In the genomic region with DNA sequence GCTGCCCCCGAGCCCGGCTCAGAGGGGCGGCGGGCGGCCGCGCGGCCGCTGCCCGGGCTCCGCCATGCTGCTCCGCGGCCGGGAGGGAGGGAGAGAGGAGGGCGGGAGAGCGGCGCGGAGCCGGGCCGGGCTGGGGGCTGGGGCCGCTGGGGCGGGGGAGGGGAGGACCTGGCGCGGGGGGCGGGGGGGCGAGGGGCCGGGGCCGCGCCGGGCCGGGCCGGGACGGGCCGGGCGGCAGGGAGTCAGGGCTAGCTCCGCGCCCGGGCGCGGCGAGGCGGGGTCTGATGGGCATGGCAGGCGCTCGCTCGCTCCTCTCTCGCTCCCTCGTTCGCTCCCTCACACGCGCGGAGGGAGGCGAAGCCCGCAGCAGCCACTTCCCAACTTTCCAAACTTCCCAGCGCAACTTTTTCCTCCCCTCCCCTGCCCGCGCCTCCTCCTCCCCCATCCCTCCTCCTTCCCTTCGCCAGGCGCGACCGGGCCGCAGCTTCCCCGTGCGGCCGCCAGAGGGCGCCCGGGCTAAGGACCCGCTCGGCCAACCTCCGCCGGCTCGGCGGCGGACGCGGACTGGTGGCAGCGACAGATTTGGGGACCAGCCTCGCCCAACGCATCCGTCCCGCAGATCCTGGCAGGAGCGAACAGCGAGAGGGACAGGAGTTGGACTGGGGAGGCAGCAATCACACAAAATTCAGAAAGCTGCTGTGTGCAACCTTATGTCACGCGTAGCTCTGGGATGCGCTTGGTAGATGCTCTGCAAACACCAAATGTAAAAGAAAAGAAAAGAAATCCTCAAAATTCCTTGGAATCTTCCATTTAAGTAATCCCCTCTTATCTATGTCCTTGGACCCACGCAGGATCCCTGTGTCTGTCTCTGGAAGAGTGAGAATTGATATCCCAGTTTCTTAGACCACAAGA, we compare ENCODE assay signal across 8 cellular contexts. TPM values are rescaled to one million over a fixed set of nuclear protein-coding genes. Genes with fewer than 3 reads are reported as not detected.
DNase-seq lines count a peak whose midpoint lies in the region; ATAC-seq and TF ChIP-seq lines count a peak whose summit lies in the region.

A gene (minus strand): TSS at position 97 of the 912 bp plus-strand sequence.

- H3K79me1 ChIP-seq in trophoblast cell (ENCODE audit: low read length) = no peaks in the 10 kb centered on the region

- no peak within 1 kb of the TSS for H4K12ac ChIP-seq in trophoblast cell (ENCODE audit: low read depth, low read length)

- no peak within 1 kb of the TSS for H4K8ac ChIP-seq in trophoblast cell (ENCODE audit: low read depth, low read length)

- no peaks in the 10 kb centered on the region for H3K36me3 Mint-ChIP-seq in CD4-positive, alpha-beta memory T cell
- H3K36me3 Mint-ChIP-seq in activated naive CD8-positive, alpha-beta T cell treated with anti-CD3 and anti-CD28 coated beads for 36 hours = no peaks in the 10 kb centered on the region

- no peak within 1 kb of the TSS for H2AFZ ChIP-seq in trophoblast cell (ENCODE audit: insufficient read depth, low read length, poor library complexity)

- H2BK5ac ChIP-seq in trophoblast cell (ENCODE audit: low read depth, low read length, poor library complexity) = no peak within 1 kb of the TSS

- no peak within 1 kb of the TSS for H2BK120ac ChIP-seq in trophoblast cell (ENCODE audit: insufficient read depth, low read length, poor library complexity)

- peaks cover 0 to 6% (median 5%) of the 10 kb centered on the region in 4 donors for H3K4me1 Mint-ChIP-seq in CD4-positive, alpha-beta memory T cell
- peaks cover 5% of the 10 kb centered on the region for H3K4me1 Mint-ChIP-seq in activated naive CD8-positive, alpha-beta T cell treated with anti-CD3 and anti-CD28 coated beads for 36 hours

- no peak within 1 kb of the TSS for H4K91ac ChIP-seq in trophoblast cell (ENCODE audit: low read depth, low read length)

- H3K4me3 Mint-ChIP-seq in CD4-positive, alpha-beta memory T cell = peak within 1 kb of the TSS; percentile 53 to 83 (median 68)
- peak within 1 kb of the TSS; percentile 58 for H3K4me3 Mint-ChIP-seq in activated naive CD8-positive, alpha-beta T cell treated with anti-CD3 and anti-CD28 coated beads for 36 hours

- H3K9ac ChIP-seq in SK-N-MC (ENCODE audit: insufficient read length) (peak within 1 kb of the TSS; percentile 70), trophoblast cell (ENCODE audit: low read length) (no peak within 1 kb of the TSS)

- H3K4me2 ChIP-seq in trophoblast cell (ENCODE audit: low read length) = peak within 1 kb of the TSS; percentile 90

- DNase-seq in CD4-positive, alpha-beta memory T cell = peak in 4 of 5 donors; percentile 33 to 59 (median 49)
- DNase-seq in HT-29 (ENCODE audit: low spot score) (peak; percentile 83), SK-N-MC (ENCODE audit: low read depth, low spot score) (no peak), heart left ventricle (peak; percentile 77 to 91 (median 82)), trophoblast cell (peak; percentile 46 to 77), tibial nerve (ENCODE audit: low spot score in 2 of 2) (peak; percentile 78 to 81)
- peak; percentile 75 for DNase-seq in activated naive CD8-positive, alpha-beta T cell treated with anti-CD3 and anti-CD28 coated beads for 36 hours

- H3K27me3 Mint-ChIP-seq in CD4-positive, alpha-beta memory T cell = peaks cover 40 to 43% of the 10 kb centered on the region in 2 donors
- peaks cover 55% of the 10 kb centered on the region for H3K27me3 Mint-ChIP-seq in activated naive CD8-positive, alpha-beta T cell treated with anti-CD3 and anti-CD28 coated beads for 36 hours

- H3K18ac ChIP-seq in trophoblast cell (ENCODE audit: low read length) = no peak within 1 kb of the TSS

- H3K79me2 ChIP-seq in trophoblast cell (ENCODE audit: control insufficient read depth, insufficient read depth, low read length, poor library complexity) = no peaks in the 10 kb centered on the region

- WGBS in heart left ventricle, 4 donors = 3 to 5% (median 4%) methylated on average over 50 to 82 of the region's 86 CpGs
- no CpG with 5 or more reads among the region's 86 CpGs for WGBS in trophoblast cell (ENCODE audit: extremely low coverage, insufficient coverage, insufficient read length)
- WGBS in tibial nerve, 2 donors = 4 to 7% methylated on average over 42 to 57 of the region's 86 CpGs

- peaks cover 0 to 1% (median 0%) of the 10 kb centered on the region in 8 donors for H3K9me3 Mint-ChIP-seq in CD4-positive, alpha-beta memory T cell
- H3K9me3 Mint-ChIP-seq in activated naive CD8-positive, alpha-beta T cell treated with anti-CD3 and anti-CD28 coated beads for 36 hours = no peaks in the 10 kb centered on the region

- H3K14ac ChIP-seq in trophoblast cell (ENCODE audit: low read length) = no peak within 1 kb of the TSS

- intact Hi-C loops in CD4-positive, alpha-beta memory T cell (cut with micrococcal nuclease) = loop anchor here (2.0 kb wide), 1 partner anchor 239 kb away; no protein-coding TSS in a partner anchor
- intact Hi-C loops in heart left ventricle (cut with DNase I) = loop anchor here (1.0 to 10.0 kb wide), 13 partner anchors 53 to 263 kb away; no protein-coding TSS in a partner anchor

- no peaks in the 10 kb centered on the region for H3K9me3 ChIP-seq in CD4-positive, alpha-beta memory T cell (ENCODE audit: control insufficient read depth in 1 of 2, low read length in 2 of 2)
- no peaks in the 10 kb centered on the region for H3K9me3 ChIP-seq in SK-N-MC (ENCODE audit: low read depth, low read length)
- H3K9me3 ChIP-seq in heart left ventricle = no peaks in the 10 kb centered on the region
- no peaks in the 10 kb centered on the region for H3K9me3 ChIP-seq in trophoblast cell (ENCODE audit: insufficient read depth, low read depth, low read length)
- H3K9me3 ChIP-seq in tibial nerve = no peaks in the 10 kb centered on the region

- POLR2A ChIA-PET in CD4-positive, alpha-beta memory T cell (lab: Charles Lee; ENCODE audit: partially characterized antibody) = interaction anchor here (0.8 kb wide), 1 partner anchor 11 kb away, joined by 3 read pairs; no protein-coding TSS in a partner anchor

- peak in 1 of 2 donors; percentile 61 for TF ChIP-seq EP300 in tibial nerve (IDR thresholded peaks at IDR 0.05)

- H3K27ac ChIP-seq in CD4-positive, alpha-beta memory T cell (ENCODE audit: low read depth, low read length) = no peak within 1 kb of the TSS
- H3K27ac ChIP-seq in SK-N-MC = no peak within 1 kb of the TSS
- H3K27ac ChIP-seq in heart left ventricle = peak within 1 kb of the TSS in 11 of 12 donors; percentile 34 to 76 (median 63)
- H3K27ac ChIP-seq in trophoblast cell (ENCODE audit: low read depth, low read length) = no peak within 1 kb of the TSS
- peak within 1 kb of the TSS; percentile 79 to 94 (median 88) for H3K27ac ChIP-seq in tibial nerve

- H3K4me1 ChIP-seq in CD4-positive, alpha-beta memory T cell (ENCODE audit: insufficient read depth, low read length) = no peaks in the 10 kb centered on the region
- H3K4me1 ChIP-seq in heart left ventricle (peaks cover 0 to 23% (median 7%) of the 10 kb centered on the region in 12 donors), trophoblast cell (ENCODE audit: control insufficient read depth in 1 of 2, insufficient read depth in 2 of 2, low read length in 2 of 2) (peaks cover 0 to 6% of the 10 kb centered on the region in 2 experiments), tibial nerve (peaks cover 0 to 45% (median 13%) of the 10 kb centered on the region in 4 donors)

- TF ChIP-seq POLR2A in heart left ventricle (IDR thresholded peaks at IDR 0.05) (peak in 1 of 2 donors; percentile 11), tibial nerve (IDR thresholded peaks at IDR 0.05) (peak in 1 of 2 donors; percentile 27)

- H3K23ac ChIP-seq in trophoblast cell (ENCODE audit: low read length) = no peak within 1 kb of the TSS

- no peak within 1 kb of the TSS for H3K4ac ChIP-seq in trophoblast cell (ENCODE audit: low read depth, low read length)

- H3K27ac Mint-ChIP-seq in CD4-positive, alpha-beta memory T cell = peak within 1 kb of the TSS in 1 of 7 donors; percentile 76
- H3K27ac Mint-ChIP-seq in activated naive CD8-positive, alpha-beta T cell treated with anti-CD3 and anti-CD28 coated beads for 36 hours = no peak within 1 kb of the TSS

- peaks cover 5% of the 10 kb centered on the region for H3K27me3 ChIP-seq in CD4-positive, alpha-beta memory T cell (ENCODE audit: insufficient read depth, low read length)
- peaks cover 3 to 48% (median 10%) of the 10 kb centered on the region in 9 donors for H3K27me3 ChIP-seq in heart left ventricle
- peaks cover 29% of the 10 kb centered on the region for H3K27me3 ChIP-seq in trophoblast cell (ENCODE audit: insufficient read depth, low read length)
- peaks cover 0 to 2% of the 10 kb centered on the region in 2 donors for H3K27me3 ChIP-seq in tibial nerve

- CTCF ChIA-PET in CD4-positive, alpha-beta memory T cell (lab: Charles Lee; ENCODE audit: partially characterized antibody) = interaction anchor here (0.9 to 2.9 kb wide), 12 partner anchors 9 to 238 kb away, joined by 3 to 36 read pairs (median 4); no protein-coding TSS in a partner anchor

- TF ChIP-seq CTCF in heart left ventricle (IDR thresholded peaks at IDR 0.05) (peak; percentile 89 to 98 (median 94)), tibial nerve (IDR thresholded peaks at IDR 0.05) (peak; percentile 96 to 99 (median 97))

- H2AK5ac ChIP-seq in trophoblast cell (ENCODE audit: low read length) = no peak within 1 kb of the TSS

- H3K4me3 ChIP-seq in CD4-positive, alpha-beta memory T cell (ENCODE audit: low read length in 2 of 2) = no peak within 1 kb of the TSS
- H3K4me3 ChIP-seq in SK-N-MC (peak within 1 kb of the TSS; percentile 81), heart left ventricle (peak within 1 kb of the TSS; percentile 49 to 86 (median 63)), trophoblast cell (ENCODE audit: low read depth, low read length) (peak within 1 kb of the TSS; percentile 64), tibial nerve (peak within 1 kb of the TSS; percentile 51 to 84 (median 60))

- no peak within 1 kb of the TSS for H2BK12ac ChIP-seq in trophoblast cell (ENCODE audit: low read length)

- no peaks in the 10 kb centered on the region for H3K36me3 ChIP-seq in CD4-positive, alpha-beta memory T cell (ENCODE audit: insufficient read depth, low read length)
- H3K36me3 ChIP-seq in SK-N-MC (ENCODE audit: insufficient read depth, low read length) = no peaks in the 10 kb centered on the region
- H3K36me3 ChIP-seq in heart left ventricle = no peaks in the 10 kb centered on the region
- no peaks in the 10 kb centered on the region for H3K36me3 ChIP-seq in trophoblast cell (ENCODE audit: control insufficient read depth in 1 of 2, insufficient read depth in 2 of 2, low read length in 2 of 2)
- H3K36me3 ChIP-seq in tibial nerve = peaks cover 0 to 8% (median 0%) of the 10 kb centered on the region in 3 donors

- peak; percentile 90 for ATAC-seq in GM19463 (IDR thresholded peaks at IDR 0.05; ENCODE audit: unreplicated experiment)
- ATAC-seq in heart left ventricle = peak; percentile 58 to 89 (median 84)

RNA-seq across cellular contexts. Expression of the gene that starts here (rescaled TPM):
- not detected for total RNA-seq in CD4-positive, alpha-beta memory T cell
- not detected for polyA plus RNA-seq in CD4-positive, alpha-beta memory T cell
- total RNA-seq in HT-29 (2014; rRNA removed; shearing (Covaris generic)) = 0.05 TPM in 1 of 2 replicates, not detected in the other
- not detected for total RNA-seq in activated naive CD8-positive, alpha-beta T cell treated with anti-CD3 and anti-CD28 coated beads for 36 hours
- total RNA-seq in heart left ventricle = 1 to 10 TPM in 4 of 9 donors, under 1 TPM in 5; 0.31 to 1.1 (median 0.87) TPM
- polyA plus RNA-seq in heart left ventricle = under 1 TPM; 0.46 to 0.80 TPM
- 0.03 and 0.11 TPM in 2 replicates for polyA plus RNA-seq in trophoblast cell (2013)
- 1 to 10 TPM; 1.3 to 4.1 (median 2.3) TPM for total RNA-seq in tibial nerve

Comparison
In these comparisons a context has a peak if more than half of its experiments do, and no peak if none do; other contexts are left out.
1. Peak in DNase-seq in CD4-positive, alpha-beta memory T cell; RNA of the gene not detected or under 1 TPM.
2. Peak in DNase-seq in HT-29; RNA of the gene not detected or under 1 TPM.
3. Peak in DNase-seq in activated naive CD8-positive, alpha-beta T cell treated with anti-CD3 and anti-CD28 coated beads for 36 hours; RNA of the gene not detected or under 1 TPM.
4. H3K27ac ChIP-seq: peak in heart left ventricle (11 of 12) and tibial nerve (4 of 4); none in CD4-positive, alpha-beta memory T cell (single experiment), SK-N-MC (single experiment) and trophoblast cell (single experiment).
5. H3K4me3 ChIP-seq: peak in SK-N-MC (single experiment), heart left ventricle (12 of 12), trophoblast cell (single experiment) and tibial nerve (4 of 4); none in CD4-positive, alpha-beta memory T cell (0 of 2).